8 cellular contexts compared by ENCODE assay signal in the genomic region with DNA sequence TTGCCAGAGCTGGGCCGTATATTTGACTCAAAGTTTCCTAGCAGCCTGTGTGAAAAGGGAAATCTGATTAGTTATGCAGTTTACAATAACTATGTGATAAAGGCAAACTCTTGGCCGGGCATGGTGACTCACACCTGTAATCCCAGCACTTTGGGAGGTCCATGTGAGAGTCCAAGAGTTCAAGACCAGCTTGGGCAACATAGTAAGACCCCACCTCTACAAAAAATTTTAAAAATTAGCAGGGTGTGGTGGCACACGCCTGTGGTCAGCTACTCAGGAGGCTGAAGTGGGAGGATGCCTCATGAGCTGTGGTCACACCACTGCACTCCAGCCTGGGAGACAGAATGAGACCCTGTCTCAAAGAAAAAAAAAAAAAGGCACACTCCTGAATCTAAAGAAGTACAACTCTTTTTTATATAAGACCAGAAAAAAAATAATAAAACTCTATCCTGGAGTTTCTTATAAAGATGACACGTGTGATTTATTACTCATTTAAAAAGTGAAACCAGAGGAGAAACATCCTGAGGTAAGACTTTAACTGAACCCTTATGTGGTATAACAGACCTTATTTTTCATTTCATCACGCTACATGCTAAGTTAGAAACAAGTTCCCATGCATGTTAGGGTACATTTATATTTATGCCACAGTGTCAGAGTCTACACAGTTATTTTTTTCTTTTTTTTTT. TPM values are rescaled to one million over a fixed set of nuclear protein-coding genes. Genes with fewer than 3 reads are reported as not detected.
DNase-seq lines count a peak whose midpoint lies in the region; ATAC-seq and TF ChIP-seq lines count a peak whose summit lies in the region.

No MANE protein-coding gene starts in this region.

- DNase-seq in BJ (ENCODE audit: low read depth): peak; percentile 37
- peak; percentile 46 for DNase-seq in M059J (ENCODE audit: low read depth)
- peak; percentile 62 for DNase-seq in activated naive CD4-positive, alpha-beta T cell treated with anti-CD3 and anti-CD28 coated beads, Interleukin-2, amount 50 U/mL, for 16 hours
- peak; percentile 55 for DNase-seq in stimulated activated naive CD4-positive, alpha-beta T cell treated with Interleukin-2 at 50 U/mL for 16 hours (lab: John Stamatoyannopoulos, UW)
- DNase-seq in NCI-H2171 treated with DMSO at 0.1 percent for 48 hours (lab: John Stamatoyannopoulos, UW): no peak
- DNase-seq in GM19240 (ENCODE audit: insufficient read length, low spot score): no peak
- no peak for DNase-seq in lower leg skin (ENCODE audit: low spot score in 2 of 2)

- H3K4me3 ChIP-seq in BJ (ENCODE audit: low read depth, low read length): no peak overlapping the region
- no peak overlapping the region for H3K4me3 ChIP-seq in lower leg skin (ENCODE audit: low read depth, poor library complexity, severe bottlenecking)

- 73% methylated on average over 5 of the region's 5 CpGs for WGBS in lower leg skin, 2 donors

- TF ChIP-seq CTCF in BJ (IDR thresholded peaks at IDR 0.05; ENCODE audit: insufficient read depth, low read depth, low read length): no peak
- TF ChIP-seq CTCF in lower leg skin (IDR thresholded peaks at IDR 0.05): no peak

- no peaks in the 10 kb centered on the region for H3K36me3 ChIP-seq in BJ (ENCODE audit: control insufficient read depth, insufficient read depth, low read length)

- TF ChIP-seq POLR2A in lower leg skin (IDR thresholded peaks at IDR 0.05): no peak

- CTCF ChIA-PET in BJ (lab: Yijun Ruan, JAX): interaction anchor here (0.7 to 14.0 kb wide), 2 partner anchors 13 to 76 kb away, joined by 3 to 106 read pairs; no protein-coding TSS in a partner anchor

- H3K27me3 ChIP-seq in BJ (ENCODE audit: control insufficient read depth, insufficient read depth, low read length): no peaks in the 10 kb centered on the region

- ATAC-seq in GM21515 (IDR thresholded peaks at IDR 0.05; ENCODE audit: unreplicated experiment): peak; percentile 28

- POLR2A ChIA-PET in BJ (lab: Charles Lee): no interaction called here

- intact Hi-C loops in lower leg skin (cut with DNase I; ENCODE audit: low total_unique reads): no loop called here

RNA-seq across cellular contexts. Expression of gene KCMF1, which starts 32.6 kb away (rescaled TPM):
- 83.3 and 146 TPM in 2 replicates for polyA plus RNA-seq in BJ (2011; rRNA removed)
- 70.7 and 74.4 TPM in 2 replicates for polyA minus RNA-seq in BJ (2011; rRNA and poly(A)+ RNA removed)
- total RNA-seq in M059J (2014; rRNA removed; shearing (Covaris generic)): 52.7 and 81.2 TPM in 2 replicates
- total RNA-seq in lower leg skin: 10 to 100 TPM; 35.2 to 51.7 (median 39.9) TPM

RNA-seq across cellular contexts. Expression of gene TMSB10, which starts 32.9 kb away (rescaled TPM):
- 2,234 and 3,073 TPM in 2 replicates for polyA plus RNA-seq in BJ (2011; rRNA removed)
- 333 and 339 TPM in 2 replicates for polyA minus RNA-seq in BJ (2011; rRNA and poly(A)+ RNA removed)
- 7,017 and 9,457 TPM in 2 replicates for total RNA-seq in M059J (2014; rRNA removed; shearing (Covaris generic))
- 1,000 to 10,000 TPM in 2 of 4 donors, 100 to 1,000 TPM in 2; 774 to 1,415 (median 1,103) TPM for total RNA-seq in lower leg skin

RNA-seq across cellular contexts. Expression of gene TRABD2A, which starts 57.5 kb away (rescaled TPM):
- 3.0 and 3.8 TPM in 2 replicates for polyA plus RNA-seq in BJ (2011; rRNA removed)
- polyA minus RNA-seq in BJ (2011; rRNA and poly(A)+ RNA removed): 4.1 and 4.8 TPM in 2 replicates
- 0.81 and 3.7 TPM in 2 replicates for total RNA-seq in M059J (2014; rRNA removed; shearing (Covaris generic))
- 1 to 10 TPM in 2 of 4 donors, under 1 TPM in 1, not detected in 1; 0.17 to 2.1 (median 1.5) TPM for total RNA-seq in lower leg skin

Comparison
In these comparisons a context has a peak if more than half of its experiments do, and no peak if none do; other contexts are left out.
1. DNase-seq: peak in BJ (single experiment), M059J (single experiment), activated naive CD4-positive, alpha-beta T cell treated with anti-CD3 and anti-CD28 coated beads, Interleukin-2, amount 50 U/mL, for 16 hours (single experiment) and stimulated activated naive CD4-positive, alpha-beta T cell treated with Interleukin-2 at 50 U/mL for 16 hours (single experiment); none in NCI-H2171 treated with DMSO at 0.1 percent for 48 hours (single experiment), GM19240 (single experiment) and lower leg skin (0 of 2).